ENCODE assay signal across 18 cellular contexts in genomic region chr20:61316351-61316750, GRCh38.
"Had no signal": no experiment of that assay in that cellular context is flagged by ENCODE, and none has a peak within 500 bp of the region (broad histone marks: within the 10 kb centered on the region; RNA-seq: fewer than 3 reads in every experiment).

No MANE protein-coding gene starts in this region.

- H3K27ac ChIP-seq: adrenal gland had no signal

- H3K36me3 ChIP-seq: adrenal gland had no signal

- H3K9me3 ChIP-seq: adrenal gland had no signal

- H3K27me3 ChIP-seq: adrenal gland had no signal

- DNase-seq: activated CD4-positive, alpha-beta T cell treated with anti-CD3 and anti-CD28 coated beads for 4 hours; activated CD8-positive, alpha-beta memory T cell treated with anti-CD3 and anti-CD28 coated beads, Interleukin-2, amount 50 U/mL, for 4 hours; activated CD8-positive, alpha-beta T cell treated with anti-CD3 and anti-CD28 coated beads for 36 hours; activated naive CD4-positive, alpha-beta T cell treated with anti-CD3 and anti-CD28 coated beads, Interleukin-2, amount 50 U/mL, for 16 hours; activated naive CD8-positive, alpha-beta T cell treated with anti-CD3 and anti-CD28 coated beads, Interleukin-2, amount 10 ng/mL, durations not matched to agents 7 days and 5 days; adrenal gland; anterior cingulate cortex; KG1; NCI-H1092; NCI-H1417; NCI-H2029; NCI-H2107; NCI-H446; NCI-H526; NCI-H774; NK-92 treated with Interleukin-12 subunit alpha and Interleukin-12 subunit beta, amount 100 ng/mL, for 24 hours; PC-3; SHP77 treated with DMSO at 0.1 percent for 48 hours had no signal

- H3K4me1 ChIP-seq: adrenal gland had no signal

- H3K4me3 ChIP-seq: adrenal gland had no signal
